ENCODE assay signal across 18 cellular contexts in genomic region chr21:43750339-43751033, GRCh38.
"Had no signal": no experiment of that assay in that cellular context is flagged by ENCODE, and none has a peak within 500 bp of the region (broad histone marks: within the 10 kb centered on the region; RNA-seq: fewer than 3 reads in every experiment).

No MANE protein-coding gene starts in this region.

- H3K4me3 ChIP-seq: breast epithelium, esophagus muscularis mucosa, psoas muscle, spleen had no signal

- H3K27ac Mint-ChIP-seq: activated naive CD4-positive, alpha-beta T cell treated with anti-CD3 and anti-CD28 coated beads, Interleukin-2, amount 10 ng/mL, durations not matched to agents 7 days and 5 days; activated T-helper 1 cell treated with anti-CD3 and anti-CD28 coated beads, Interleukin-12 subunit alpha, Interleukin-12 subunit beta, Interleukin-2, Interleukin-4 antibody, amounts not matched to agents 30 ng/mL and 10 ng/mL and 1 ng/mL, durations not matched to agents 14 hours and 24 hours and 36 hours; endodermal cell; natural killer cell; stimulated activated memory B cell treated with anti-CD40 and anti-IgM and Interleukin-4, amounts not matched to agents 10 μg/mL and 1 μg/mL and 100 μg/mL, for 72 hours had no signal

- DNase-seq: activated CD4-positive, alpha-beta T cell treated with anti-CD3 and anti-CD28 coated beads for 4 hours; activated naive CD4-positive, alpha-beta T cell treated with anti-CD3 and anti-CD28 coated beads, Interleukin-2, amount 10 ng/mL, durations not matched to agents 7 days and 5 days; endodermal cell; glutamatergic neuron; immature natural killer cell; left colon; mammary epithelial cell; natural killer cell; spleen; stimulated activated CD4-positive, alpha-beta T cell treated with anti-CD3 and anti-CD28 coated beads, Interleukin-1b, Interleukin-23, amount 100 ng/mL, for 48 hours; SW 1271 had no signal

- H3K9me3 Mint-ChIP-seq: activated naive CD4-positive, alpha-beta T cell treated with anti-CD3 and anti-CD28 coated beads, Interleukin-2, amount 10 ng/mL, durations not matched to agents 7 days and 5 days; activated T-helper 1 cell treated with anti-CD3 and anti-CD28 coated beads, Interleukin-12 subunit alpha, Interleukin-12 subunit beta, Interleukin-2, Interleukin-4 antibody, amounts not matched to agents 30 ng/mL and 10 ng/mL and 1 ng/mL, durations not matched to agents 14 hours and 24 hours and 36 hours; endodermal cell; immature natural killer cell; natural killer cell; stimulated activated memory B cell treated with anti-CD40 and anti-IgM and Interleukin-4, amounts not matched to agents 10 μg/mL and 1 μg/mL and 100 μg/mL, for 72 hours had no signal

- H3K27ac ChIP-seq: breast epithelium, esophagus muscularis mucosa, psoas muscle, spleen, VCaP had no signal

- H3K9me3 ChIP-seq: breast epithelium, esophagus muscularis mucosa, psoas muscle, spleen had no signal

- H3K27me3 Mint-ChIP-seq: activated naive CD4-positive, alpha-beta T cell treated with anti-CD3 and anti-CD28 coated beads, Interleukin-2, amount 10 ng/mL, durations not matched to agents 7 days and 5 days; stimulated activated memory B cell treated with anti-CD40 and anti-IgM and Interleukin-4, amounts not matched to agents 10 μg/mL and 1 μg/mL and 100 μg/mL, for 72 hours had no signal

- H3K36me3 Mint-ChIP-seq: natural killer cell had no signal

- H3K4me3 Mint-ChIP-seq: activated naive CD4-positive, alpha-beta T cell treated with anti-CD3 and anti-CD28 coated beads, Interleukin-2, amount 10 ng/mL, durations not matched to agents 7 days and 5 days; activated T-helper 1 cell treated with anti-CD3 and anti-CD28 coated beads, Interleukin-12 subunit alpha, Interleukin-12 subunit beta, Interleukin-2, Interleukin-4 antibody, amounts not matched to agents 30 ng/mL and 10 ng/mL and 1 ng/mL, durations not matched to agents 14 hours and 24 hours and 36 hours; endodermal cell; immature natural killer cell; natural killer cell; stimulated activated memory B cell treated with anti-CD40 and anti-IgM and Interleukin-4, amounts not matched to agents 10 μg/mL and 1 μg/mL and 100 μg/mL, for 72 hours had no signal

- H3K4me1 Mint-ChIP-seq: activated naive CD4-positive, alpha-beta T cell treated with anti-CD3 and anti-CD28 coated beads, Interleukin-2, amount 10 ng/mL, durations not matched to agents 7 days and 5 days; endodermal cell; stimulated activated memory B cell treated with anti-CD40 and anti-IgM and Interleukin-4, amounts not matched to agents 10 μg/mL and 1 μg/mL and 100 μg/mL, for 72 hours had no signal

- H3K27me3 ChIP-seq: breast epithelium, esophagus muscularis mucosa, spleen had no signal

- ATAC-seq: left colon; sciatic nerve; stimulated activated memory B cell treated with anti-CD40 and anti-IgM and Interleukin-4, amounts not matched to agents 10 μg/mL and 1 μg/mL and 100 μg/mL, for 72 hours had no signal

- H3K4me1 ChIP-seq: breast epithelium, esophagus muscularis mucosa, psoas muscle, spleen had no signal
